Comparison of ENCODE assay signal across 10 cellular contexts in genomic region chr16:27920391-27920891, GRCh38.
A peak's percentile ranks its signal among the peaks of the same experiment; 100 is the strongest.
DNase-seq lines count a peak whose midpoint lies in the region; ATAC-seq and TF ChIP-seq lines count a peak whose summit lies in the region.
"Had no signal": no experiment of that assay in that cellular context is flagged by ENCODE, and none has a peak within 500 bp of the region (broad histone marks: within the 10 kb centered on the region; RNA-seq: fewer than 3 reads in every experiment).

No MANE protein-coding gene starts in this region.

- peaks cover 0 to 77% (median 4%) of the 10 kb centered on the region in 7 donors for H3K27me3 ChIP-seq in spleen (replicated peaks in 1 of 7)

- H3K4me3 ChIP-seq in spleen: no peak overlapping the region

- no peak for TF ChIP-seq POLR2A in spleen (IDR thresholded peaks at IDR 0.05)

- H3K4me1 ChIP-seq in spleen: no peaks in the 10 kb centered on the region

- H3K27ac ChIP-seq in spleen: no peak overlapping the region

- no peaks in the 10 kb centered on the region for H3K9me3 Mint-ChIP-seq in endothelial cell (ENCODE audit: unreplicated experiment)

- H3K36me3 Mint-ChIP-seq in endothelial cell (ENCODE audit: low read depth, unreplicated experiment): no peaks in the 10 kb centered on the region
- H3K36me3 Mint-ChIP-seq: IgD-negative memory B cell had no signal

- DNase-seq in DMS53 (lab: John Stamatoyannopoulos, UW) (peak; percentile 27), DMS53 treated with DMSO at 0.1 percent for 48 hours (lab: John Stamatoyannopoulos, UW; ENCODE audit: unreplicated experiment) (no peak), NCI-H774 (lab: John Stamatoyannopoulos, UW) (peak; percentile 3), endothelial cell (ENCODE audit: low spot score) (peak; percentile 31), spleen (peak; percentile 50)
- DNase-seq in activated T-cell treated with anti-CD3 and anti-CD28 coated beads, Interleukin-2, amount 50 U/mL, for 48 hours: no peak
- no peak for DNase-seq in central memory CD4-positive, alpha-beta T cell
- DNase-seq: activated CD4-positive, alpha-beta T cell treated with anti-CD3 and anti-CD28 coated beads for 4 hours had no signal

- no peaks in the 10 kb centered on the region for H3K4me1 Mint-ChIP-seq in endothelial cell (ENCODE audit: unreplicated experiment)
- H3K4me1 Mint-ChIP-seq: IgD-negative memory B cell had no signal

- intact Hi-C loops in spleen (cut with DNase I; ENCODE audit: low total_unique reads): no loop called here

- TF ChIP-seq CTCF in endothelial cell (IDR thresholded peaks at IDR 0.05; ENCODE audit: unreplicated experiment) (no peak), spleen (IDR thresholded peaks at IDR 0.05 in 8 of 11, conservative IDR thresholded peaks at IDR 0.05 in 3 of 11) (no peak)

- no peak overlapping the region for H3K27ac Mint-ChIP-seq in endothelial cell (ENCODE audit: unreplicated experiment)

- WGBS in spleen, 5 donors: 14 to 20% (median 17%) methylated on average over 11 of the region's 11 CpGs

- H3K36me3 ChIP-seq in spleen: no peaks in the 10 kb centered on the region

- ATAC-seq in HG02678 (IDR thresholded peaks at IDR 0.05; ENCODE audit: unreplicated experiment): no peak

- H3K9me3 ChIP-seq in spleen: no peaks in the 10 kb centered on the region

- H3K4me3 Mint-ChIP-seq in endothelial cell (ENCODE audit: unreplicated experiment): no peak overlapping the region
- H3K4me3 Mint-ChIP-seq: IgD-negative memory B cell had no signal

- H3K27me3 Mint-ChIP-seq in endothelial cell (ENCODE audit: unreplicated experiment): peaks cover 3% of the 10 kb centered on the region

Comparison
In these comparisons a context has a peak if more than half of its experiments do, and no peak if none do; other contexts are left out.
1. DNase-seq: peak in DMS53 (single experiment), NCI-H774 (single experiment), endothelial cell (single experiment) and spleen (single experiment); none in DMS53 treated with DMSO at 0.1 percent for 48 hours (single experiment), activated T-cell treated with anti-CD3 and anti-CD28 coated beads, Interleukin-2, amount 50 U/mL, for 48 hours (0 of 2) and central memory CD4-positive, alpha-beta T cell (single experiment).